In genomic region chrX:21374994-21375794, GRCh38 we compare ENCODE assay signal across 8 cellular contexts. TPM values are rescaled to one million over a fixed set of nuclear protein-coding genes. Genes with fewer than 3 reads are reported as not detected.
DNase-seq lines count a peak whose midpoint lies in the region; ATAC-seq and TF ChIP-seq lines count a peak whose summit lies in the region.

No MANE protein-coding gene starts in this region.

- H2AK5ac ChIP-seq in mesendoderm (ENCODE audit: low read length) = no peak overlapping the region

- H2BK5ac ChIP-seq in mesendoderm (ENCODE audit: low read length) = no peak overlapping the region

- no peaks in the 10 kb centered on the region for H3K4me1 ChIP-seq in breast epithelium
- H3K4me1 ChIP-seq in mammary epithelial cell (ENCODE audit: insufficient read depth, low read length) = no peaks in the 10 kb centered on the region
- no peaks in the 10 kb centered on the region for H3K4me1 ChIP-seq in mesendoderm (ENCODE audit: control insufficient read depth, low read depth, low read length)

- no peak overlapping the region for H2BK120ac ChIP-seq in mesendoderm (ENCODE audit: low read depth, low read length)

- H3K4me3 ChIP-seq in breast epithelium (peak overlapping the region; percentile 57 to 69 (median 58)), mammary epithelial cell (replicated peaks in 1 of 3; ENCODE audit: insufficient read depth in 1 of 3, low read depth in 2 of 3, low read length in 3 of 3) (peak overlapping the region; percentile 52 to 60 (median 58)), mesendoderm (ENCODE audit: low read length) (no peak overlapping the region)

- CTCF ChIA-PET in MCF 10A (lab: Yijun Ruan, JAX) (no interaction called here), mammary epithelial cell (lab: Charles Lee; ENCODE audit: low non-redundant PET) (interaction anchor here (0.5 kb wide), 1 partner anchor 819 kb away, joined by 3 read pairs; no protein-coding TSS in a partner anchor)

- no peak for DNase-seq in breast epithelium (ENCODE audit: low spot score in 2 of 2)
- no peak for DNase-seq in MCF 10A (ENCODE audit: unreplicated experiment)
- DNase-seq in mammary epithelial cell = no peak
- DNase-seq in mesendoderm = peak; percentile 1
- no peak for DNase-seq in COLO829 (ENCODE audit: low spot score)
- no peak for DNase-seq in KBM-7
- no peak for DNase-seq in GF-D8 (lab: John Stamatoyannopoulos, UW)

- peak overlapping the region in 1 of 2 donors; percentile 4 for H3K27ac ChIP-seq in breast epithelium
- no peak overlapping the region for H3K27ac ChIP-seq in mammary epithelial cell (ENCODE audit: insufficient read depth, low read depth, low read length)
- H3K27ac ChIP-seq in mesendoderm (ENCODE audit: low read depth, low read length) = no peak overlapping the region

- no TSS peak for BruUV-seq in MCF 10A (replicated peaks; lab: Mats Ljungman, UMichigan)
- BruUV-seq in mammary epithelial cell (replicated peaks; lab: Mats Ljungman, UMichigan) = no TSS peak

- H3K36me3 ChIP-seq in breast epithelium = no peaks in the 10 kb centered on the region
- no peaks in the 10 kb centered on the region for H3K36me3 ChIP-seq in mammary epithelial cell (ENCODE audit: insufficient read depth, low read length)
- H3K36me3 ChIP-seq in mesendoderm (ENCODE audit: control insufficient read depth, insufficient read depth, low read length) = no peaks in the 10 kb centered on the region

- no peak overlapping the region for H3K4ac ChIP-seq in mesendoderm (ENCODE audit: low read depth, low read length)

- H3K36me3 Mint-ChIP-seq in MCF 10A (ENCODE audit: insufficient read depth, unreplicated experiment) = no peaks in the 10 kb centered on the region

- H3K27me3 ChIP-seq in breast epithelium (peaks cover 0 to 26% of the 10 kb centered on the region in 2 donors), mammary epithelial cell (ENCODE audit: insufficient read depth, low read length) (no peaks in the 10 kb centered on the region), mesendoderm (ENCODE audit: insufficient read depth, low read length, poor library complexity) (no peaks in the 10 kb centered on the region)

- no peaks in the 10 kb centered on the region for H3K79me1 ChIP-seq in mesendoderm (ENCODE audit: low read length)

- no peaks in the 10 kb centered on the region for H3K9me3 Mint-ChIP-seq in MCF 10A (ENCODE audit: unreplicated experiment)

- POLR2A ChIA-PET in MCF 10A (lab: Yijun Ruan, JAX) = no interaction called here

- H3K9me3 ChIP-seq in breast epithelium (no peaks in the 10 kb centered on the region), mammary epithelial cell (replicated peaks; ENCODE audit: insufficient read depth, low read length) (peaks cover 2% of the 10 kb centered on the region)

- H2BK15ac ChIP-seq in mesendoderm (replicated peaks; ENCODE audit: low read depth) = no peak overlapping the region

- in situ Hi-C loops in mammary epithelial cell (cut with MboI; ENCODE audit: low sequenced_read_pairs in 2 of 2) (no loop called here), KBM-7 (cut with MboI; ENCODE audit: low pct_unique_long_range_greater_than_20kb, low sequenced_read_pairs) (no loop called here)

- H3K9ac ChIP-seq in mammary epithelial cell (ENCODE audit: insufficient read depth, low read length) (no peak overlapping the region), mesendoderm (ENCODE audit: low read length) (peak overlapping the region; percentile 1)

- dilution Hi-C loops in mammary epithelial cell (cut with HindIII; ENCODE audit: low sequenced_read_pairs) = no loop called here

- peaks cover 64% of the 10 kb centered on the region for H3K27me3 Mint-ChIP-seq in MCF 10A (ENCODE audit: insufficient read depth, unreplicated experiment)

- H3K18ac ChIP-seq in mesendoderm (ENCODE audit: low read length) = no peak overlapping the region

- TF ChIP-seq CTCF in breast epithelium (IDR thresholded peaks at IDR 0.05) (no peak), MCF 10A (IDR thresholded peaks at IDR 0.05; ENCODE audit: unreplicated experiment) (no peak), mammary epithelial cell (conservative IDR thresholded peaks at IDR 0.05 in 1 of 2, IDR thresholded peaks at IDR 0.05 in 1 of 2; ENCODE audit: extremely low read depth in 1 of 2, insufficient read depth in 1 of 2, low read depth in 1 of 2, low read length in 2 of 2) (no peak)

- no peak overlapping the region for H3K4me3 Mint-ChIP-seq in MCF 10A (ENCODE audit: unreplicated experiment)

- no peaks in the 10 kb centered on the region for H4K20me1 ChIP-seq in mammary epithelial cell (ENCODE audit: insufficient read depth, low read length)

- H3K79me2 ChIP-seq in mammary epithelial cell (ENCODE audit: insufficient read depth, low read length) (no peaks in the 10 kb centered on the region), mesendoderm (ENCODE audit: control insufficient read depth, insufficient read depth, low read length) (no peaks in the 10 kb centered on the region)

- peak overlapping the region; percentile 89 for H2AFZ ChIP-seq in mammary epithelial cell (ENCODE audit: low read depth, low read length)

- TF ChIP-seq POLR2A in breast epithelium (IDR thresholded peaks at IDR 0.05) = no peak

- peak; percentile 28 for ATAC-seq in HG03460 (IDR thresholded peaks at IDR 0.05; ENCODE audit: unreplicated experiment)

- H3K27ac Mint-ChIP-seq in MCF 10A (ENCODE audit: low read depth, unreplicated experiment) = no peak overlapping the region

- H3K4me2 ChIP-seq in mammary epithelial cell (ENCODE audit: insufficient read depth, low read depth, low read length) = peak overlapping the region; percentile 94
- peak overlapping the region; percentile 66 for H3K4me2 ChIP-seq in mesendoderm (ENCODE audit: low read length)

- WGBS in mammary epithelial cell (ENCODE audit: low coverage, missing lambda C conversion rate) = 25% methylated on average over 7 of the region's 48 CpGs
- no CpG with 5 or more reads among the region's 48 CpGs for WGBS in mesendoderm (ENCODE audit: extremely low coverage, insufficient coverage, low lambda C conversion rate)

- H4K5ac ChIP-seq in mesendoderm (ENCODE audit: low read length) = no peak overlapping the region

- H3K4me1 Mint-ChIP-seq in MCF 10A (ENCODE audit: insufficient read depth, unreplicated experiment) = no peaks in the 10 kb centered on the region

- H3K23ac ChIP-seq in mesendoderm (ENCODE audit: low read length) = no peak overlapping the region

- no peak overlapping the region for H4K8ac ChIP-seq in mesendoderm (ENCODE audit: low read depth, low read length)

- intact Hi-C loops in breast epithelium (cut with DNase I; ENCODE audit: low total_unique reads) = no loop called here
- intact Hi-C loops in MCF 10A (cut with micrococcal nuclease) = no loop called here
- intact Hi-C loops in mammary epithelial cell (cut with micrococcal nuclease) = loop anchor here (5.0 to 10.0 kb wide), 3 partner anchors 102 to 840 kb away; no protein-coding TSS in a partner anchor

- H3K56ac ChIP-seq in mesendoderm (ENCODE audit: low read length) = peak overlapping the region; percentile 12

RNA-seq across cellular contexts. Expression of gene CNKSR2, which starts 1.0 kb away (rescaled TPM):
- total RNA-seq in breast epithelium (10 to 100 TPM in 1 of 3 donors, 1 to 10 TPM in 2; 4.9 to 11.2 (median 5.4) TPM), MCF 10A (2022) (not detected in 2 replicates), mammary epithelial cell (1 to 10 TPM; 1.7 to 2.7 TPM)
- 0.65 TPM for polyA plus RNA-seq in mammary epithelial cell
- polyA minus RNA-seq in mammary epithelial cell = not detected
- 3.4 TPM for polyA plus RNA-seq in mesendoderm (2013, experiment 1 of 2)
- polyA plus RNA-seq in mesendoderm (2013, experiment 2 of 2) = 3.5 TPM
